Comparison of ENCODE assay signal across 10 cellular contexts in genomic region chr12:3438401-3438800, GRCh38. TPM values are rescaled to one million over a fixed set of nuclear protein-coding genes. Genes with fewer than 3 reads are reported as not detected.
"Had no signal": no experiment of that assay in that cellular context is flagged by ENCODE, and none has a peak within 500 bp of the region (broad histone marks: within the 10 kb centered on the region; RNA-seq: fewer than 3 reads in every experiment).

No MANE protein-coding gene starts in this region.

- H3K4me1 ChIP-seq: HAP-1 had no signal

- H3K9me3 ChIP-seq: HAP-1 had no signal

- FAIRE-seq: HepG2, K562 had no signal

- H2AFZ ChIP-seq: GM23338 had no signal

- H3K4me3 ChIP-seq: GM23338, HAP-1, K562 had no signal

- H3K4me2 ChIP-seq: GM23338 had no signal

- H3K36me3 ChIP-seq: HAP-1 had no signal

- H3K27ac ChIP-seq: HL-60 had no signal

- ATAC-seq: GM23338, HCT116, HepG2, K562 had no signal

- H3K9me3 Mint-ChIP-seq: GM23338, HFFc6 had no signal

- H3K4me3 Mint-ChIP-seq: GM23338, HFFc6 had no signal

- DNase-seq: H7, HFFc6 had no signal

- H3K27ac Mint-ChIP-seq: GM23338, HFFc6 had no signal

RNA-seq across cellular contexts. Expression of gene PRMT8, which starts 52.6 kb away (rescaled TPM):
- total RNA-seq: H4, HepG2, HFFc6, HT1080, K562 had no signal
- polyA plus RNA-seq: HepG2, K562 had no signal
